8 cellular contexts compared by ENCODE assay signal in the genomic region with DNA sequence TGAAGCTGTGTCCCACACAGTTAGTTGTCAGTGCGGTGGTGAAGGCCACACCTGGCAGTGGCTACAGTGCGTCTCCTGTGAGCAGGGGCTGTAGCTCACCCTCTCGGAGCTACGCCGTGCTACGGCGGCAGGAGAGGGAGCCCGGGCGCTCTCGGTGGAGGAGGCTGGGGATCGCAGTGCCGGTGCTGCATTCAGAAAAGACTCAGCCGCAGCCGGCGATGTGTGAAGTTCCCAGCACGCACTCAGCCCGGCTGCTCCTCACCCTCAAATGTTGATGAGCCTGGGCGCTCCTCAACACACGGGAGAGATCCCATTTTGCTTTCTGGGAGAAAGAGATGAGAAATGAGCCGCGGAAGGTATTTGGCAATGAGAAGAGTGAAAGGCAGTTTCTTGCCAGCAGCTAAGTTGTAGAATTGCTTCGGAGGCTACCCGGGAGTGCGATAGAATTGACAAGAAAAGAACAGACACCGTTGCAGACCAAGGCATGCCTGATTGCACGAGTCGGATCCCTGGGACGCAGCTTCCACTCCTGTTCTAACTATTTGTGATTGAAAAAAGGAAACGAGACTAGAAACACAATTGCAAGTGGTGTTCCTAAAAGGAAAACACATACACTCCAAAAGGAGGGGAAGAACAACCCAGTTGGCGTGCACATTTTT. TPM values are rescaled to one million over a fixed set of nuclear protein-coding genes. Genes with fewer than 3 reads are reported as not detected.
A peak's percentile ranks its signal among the peaks of the same experiment; 100 is the strongest.
DNase-seq lines count a peak whose midpoint lies in the region; ATAC-seq and TF ChIP-seq lines count a peak whose summit lies in the region.

A gene (plus strand): TSS at position 194 of the 659 bp plus-strand sequence. CDS start 34,463 bp downstream, outside the sequence.

- H3K4me3 ChIP-seq in adrenal gland (peak within 1 kb of the TSS in 1 of 4 donors; percentile 32), skeletal muscle tissue (ENCODE audit: low read length in 3 of 3) (peak within 1 kb of the TSS; percentile 64 to 77 (median 71))

- no peak for TF ChIP-seq POLR2A in adrenal gland (IDR thresholded peaks at IDR 0.05)

- ATAC-seq in GM21619 (IDR thresholded peaks at IDR 0.05; ENCODE audit: unreplicated experiment): no peak

- peaks cover 0 to 3% of the 10 kb centered on the region in 2 donors for H3K4me1 ChIP-seq in adrenal gland (replicated peaks in 1 of 2)
- peaks cover 0 to 6% (median 5%) of the 10 kb centered on the region in 3 donors for H3K4me1 ChIP-seq in skeletal muscle tissue (ENCODE audit: control insufficient read depth in 3 of 3, insufficient read depth in 3 of 3, low read length in 3 of 3)

- DNase-seq in Kasumi-1 (lab: John Stamatoyannopoulos, UW) (peak; percentile 20 to 31), adrenal gland (peak in 5 of 7 donors; percentile 4 to 48 (median 20)), iPS-NIHi11 (ENCODE audit: low spot score) (peak; percentile 57), cortex of kidney (lab: John Stamatoyannopoulos, UW) (no peak), NCI-H187 treated with DMSO at 0.1 percent for 48 hours (lab: John Stamatoyannopoulos, UW) (no peak), SHP77 treated with DMSO at 0.1 percent for 48 hours (lab: John Stamatoyannopoulos, UW) (no peak)

- H3K27me3 ChIP-seq in adrenal gland: peaks cover 10% of the 10 kb centered on the region
- H3K27me3 ChIP-seq in skeletal muscle tissue (ENCODE audit: control insufficient read depth in 3 of 3, insufficient read depth in 3 of 3, low read length in 3 of 3): peaks cover 0 to 16% (median 0%) of the 10 kb centered on the region in 3 donors

- H3K9me3 ChIP-seq in adrenal gland (replicated peaks in 1 of 3): no peaks in the 10 kb centered on the region
- H3K9me3 ChIP-seq in skeletal muscle tissue (ENCODE audit: control insufficient read depth in 3 of 3, low read length in 3 of 3): peaks cover 0 to 2% (median 0%) of the 10 kb centered on the region in 3 donors

- intact Hi-C loops in adrenal gland (cut with DNase I): no loop called here

- WGBS in adrenal gland, 4 donors: 2 to 4% (median 3%) methylated on average over 14 to 30 of the region's 30 CpGs

- no peaks in the 10 kb centered on the region for H3K36me3 ChIP-seq in adrenal gland (replicated peaks in 1 of 2)
- no peaks in the 10 kb centered on the region for H3K36me3 ChIP-seq in skeletal muscle tissue (ENCODE audit: control insufficient read depth in 3 of 3, insufficient read depth in 3 of 3, low read length in 3 of 3)

- H3K27ac ChIP-seq in adrenal gland: no peak within 1 kb of the TSS
- H3K27ac ChIP-seq in skeletal muscle tissue (ENCODE audit: low read depth, low read length): peak within 1 kb of the TSS; percentile 54

- peak within 1 kb of the TSS; percentile 66 to 85 (median 67) for H3K9ac ChIP-seq in skeletal muscle tissue (ENCODE audit: low read depth in 1 of 3, low read length in 3 of 3)

- TF ChIP-seq CTCF in adrenal gland (IDR thresholded peaks at IDR 0.05): no peak

RNA-seq across cellular contexts. Expression of the gene that starts here (rescaled TPM):
- total RNA-seq in adrenal gland (under 1 TPM in 6 of 8 donors, not detected in 2; 0.04 to 0.44 (median 0.13) TPM), skeletal muscle tissue (3.1 TPM)
- polyA plus RNA-seq in adrenal gland: under 1 TPM in 1 of 3 donors, not detected in 2; 0.26 TPM

Comparison
In these comparisons a context has a peak if more than half of its experiments do, and no peak if none do; other contexts are left out.
1. Peak in DNase-seq in adrenal gland; RNA of the gene not detected or under 1 TPM.
2. DNase-seq: peak in Kasumi-1 (2 of 2) and iPS-NIHi11 (single experiment); none in cortex of kidney (single experiment), NCI-H187 treated with DMSO at 0.1 percent for 48 hours (single experiment) and SHP77 treated with DMSO at 0.1 percent for 48 hours (single experiment).